In genomic region chr2:85617723-85618122, GRCh38 we compare ENCODE assay signal across 4 cellular contexts. TPM values are rescaled to one million over a fixed set of nuclear protein-coding genes. Genes with fewer than 3 reads are reported as not detected.
A peak's percentile ranks its signal among the peaks of the same experiment; 100 is the strongest.
DNase-seq lines count a peak whose midpoint lies in the region; ATAC-seq and TF ChIP-seq lines count a peak whose summit lies in the region.
"Not testable (repeated sequence)": the region's sequence is repeated elsewhere in the genome, so short reads cannot be mapped to it uniquely, and the experiment has no call there.

No MANE protein-coding gene starts in this region.

- H3K27me3 ChIP-seq in iPS-18a (ENCODE audit: control insufficient read depth, insufficient read depth, low read length): not testable (repeated sequence)

- not testable (repeated sequence) for H3K36me3 Mint-ChIP-seq in IgD-negative memory B cell
- peaks cover 12% of the 10 kb centered on the region for H3K36me3 Mint-ChIP-seq in activated T-cell treated with anti-CD3 and anti-CD28 coated beads, Interleukin-2, amount 50 U/mL, for 4 hours (ENCODE audit: insufficient read depth)
- peaks cover 12% of the 10 kb centered on the region for H3K36me3 Mint-ChIP-seq in type B pancreatic cell

- peak overlapping the region; percentile 89 for H3K4me3 ChIP-seq in iPS-18a (ENCODE audit: low read length)

- not testable (repeated sequence) for H3K9me3 ChIP-seq in iPS-18a (ENCODE audit: control insufficient read depth, low read depth, low read length)

- H3K4me3 Mint-ChIP-seq in IgD-negative memory B cell (peak overlapping the region; percentile 51 to 100 (median 98)), type B pancreatic cell (peak overlapping the region; percentile 96)
- H3K4me3 Mint-ChIP-seq in activated T-cell treated with anti-CD3 and anti-CD28 coated beads, Interleukin-2, amount 50 U/mL, for 4 hours: peak overlapping the region; percentile 97

- not testable (repeated sequence) for H3K27me3 Mint-ChIP-seq in IgD-negative memory B cell; activated T-cell treated with anti-CD3 and anti-CD28 coated beads, Interleukin-2, amount 50 U/mL, for 4 hours (ENCODE audit: low read depth); type B pancreatic cell

- H3K9ac ChIP-seq in iPS-18a (ENCODE audit: low read length): not testable (repeated sequence)

- H3K27ac Mint-ChIP-seq in IgD-negative memory B cell (peak overlapping the region in 2 of 3 donors; percentile 96 to 99), type B pancreatic cell (peak overlapping the region; percentile 75)

- not testable (repeated sequence) for H3K9me3 Mint-ChIP-seq in IgD-negative memory B cell; activated T-cell treated with anti-CD3 and anti-CD28 coated beads, Interleukin-2, amount 50 U/mL, for 4 hours; type B pancreatic cell

- not testable (repeated sequence) for H3K4me1 ChIP-seq in iPS-18a (ENCODE audit: control insufficient read depth, low read depth, low read length)

- ATAC-seq in activated T-cell treated with anti-CD3 and anti-CD28 coated beads, Interleukin-2, amount 50 U/mL, for 4 hours: not testable (repeated sequence)

- not testable (repeated sequence) for H3K27ac ChIP-seq in iPS-18a (ENCODE audit: low read length)

- not testable (repeated sequence) for DNase-seq in activated T-cell treated with anti-CD3 and anti-CD28 coated beads, Interleukin-2, amount 50 U/mL, for 4 hours; type B pancreatic cell (ENCODE audit: extremely low spot score, unreplicated experiment)

- TF ChIP-seq CTCF in type B pancreatic cell (conservative IDR thresholded peaks at IDR 0.05): not testable (repeated sequence)

- peaks cover 11 to 12% (median 12%) of the 10 kb centered on the region in 3 donors for H3K4me1 Mint-ChIP-seq in IgD-negative memory B cell
- peaks cover 15% of the 10 kb centered on the region for H3K4me1 Mint-ChIP-seq in activated T-cell treated with anti-CD3 and anti-CD28 coated beads, Interleukin-2, amount 50 U/mL, for 4 hours (ENCODE audit: low read depth)
- H3K4me1 Mint-ChIP-seq in type B pancreatic cell (ENCODE audit: unreplicated experiment): peaks cover 11% of the 10 kb centered on the region

- H3K36me3 ChIP-seq in iPS-18a (ENCODE audit: control insufficient read depth, low read depth, low read length): peaks cover 41% of the 10 kb centered on the region

RNA-seq across cellular contexts. Expression of gene USP39, which starts 1.7 kb away (rescaled TPM):
- polyA plus RNA-seq in IgD-negative memory B cell: 61.2 TPM
- 100 to 1,000 TPM; 106 to 110 (median 107) TPM for total RNA-seq in activated T-cell treated with anti-CD3 and anti-CD28 coated beads, Interleukin-2, amount 50 U/mL, for 4 hours
- total RNA-seq in type B pancreatic cell (ENCODE audit: low replicate concordance): 43.3 and 62.5 TPM in 2 replicates

RNA-seq across cellular contexts. Expression of gene C2orf68, which starts 5.9 kb away (rescaled TPM):
- polyA plus RNA-seq in IgD-negative memory B cell: 18.3 TPM
- total RNA-seq in activated T-cell treated with anti-CD3 and anti-CD28 coated beads, Interleukin-2, amount 50 U/mL, for 4 hours: 10 to 100 TPM; 17.1 to 21.0 (median 18.1) TPM
- 58.8 and 66.6 TPM in 2 replicates for total RNA-seq in type B pancreatic cell (ENCODE audit: low replicate concordance)

RNA-seq across cellular contexts. Expression of gene TMEM150A, which starts 15.2 kb away (rescaled TPM):
- 13.4 TPM for polyA plus RNA-seq in IgD-negative memory B cell
- 10 to 100 TPM in 2 of 3 donors, 1 to 10 TPM in 1; 9.7 to 11.9 (median 10.5) TPM for total RNA-seq in activated T-cell treated with anti-CD3 and anti-CD28 coated beads, Interleukin-2, amount 50 U/mL, for 4 hours
- 16.7 and 19.8 TPM in 2 replicates for total RNA-seq in type B pancreatic cell (ENCODE audit: low replicate concordance)

RNA-seq across cellular contexts. Expression of gene RNF181, which starts 22.2 kb away (rescaled TPM):
- polyA plus RNA-seq in IgD-negative memory B cell: 206 TPM
- total RNA-seq in activated T-cell treated with anti-CD3 and anti-CD28 coated beads, Interleukin-2, amount 50 U/mL, for 4 hours: 100 to 1,000 TPM in 1 of 3 donors, 10 to 100 TPM in 2; 87.8 to 108 (median 94.0) TPM
- 70.2 and 78.8 TPM in 2 replicates for total RNA-seq in type B pancreatic cell (ENCODE audit: low replicate concordance)

RNA-seq across cellular contexts. Expression of gene VAMP5, which starts 33.5 kb away (rescaled TPM):
- 43.0 TPM for polyA plus RNA-seq in IgD-negative memory B cell
- total RNA-seq in activated T-cell treated with anti-CD3 and anti-CD28 coated beads, Interleukin-2, amount 50 U/mL, for 4 hours: 10 to 100 TPM in 1 of 3 donors, 1 to 10 TPM in 2; 7.3 to 12.1 (median 9.3) TPM
- total RNA-seq in type B pancreatic cell (ENCODE audit: low replicate concordance): 3.4 and 4.4 TPM in 2 replicates
